In genomic region chr9:130956636-130957450, GRCh38 we compare ENCODE assay signal across 23 cellular contexts. TPM values are rescaled to one million over a fixed set of nuclear protein-coding genes. Genes with fewer than 3 reads are reported as not detected.
"Had no signal": no experiment of that assay in that cellular context is flagged by ENCODE, and none has a peak within 500 bp of the region (broad histone marks: within the 10 kb centered on the region; RNA-seq: fewer than 3 reads in every experiment).

No MANE protein-coding gene starts in this region.

- H3K9me3 ChIP-seq: left lung, spleen, testis, uterus had no signal

- DNase-seq: activated B cell treated with CpG ODN at 0.5 μM for 24 hours; activated CD4-positive, alpha-beta memory T cell treated with anti-CD3 and anti-CD28 coated beads, Interleukin-2, amount 10 ng/mL, durations not matched to agents 7 days and 5 days; activated CD4-positive, alpha-beta T cell treated with anti-CD3 and anti-CD28 coated beads for 36 hours; activated effector memory CD4-positive, alpha-beta T cell treated with Interleukin-2 at 50 U/mL for 16 hours; activated naive CD4-positive, alpha-beta T cell treated with anti-CD3 and anti-CD28 coated beads, Interleukin-2, amount 10 ng/mL, durations not matched to agents 7 days and 5 days; activated T-cell treated with anti-CD3 and anti-CD28 coated beads, Interleukin-2, amount 50 U/mL, for 72 hours; amygdala; cortex of kidney; endodermal cell; foreskin keratinocyte; kidney glomerular epithelial cell; naive B cell; spleen; stimulated activated CD4-positive, alpha-beta T cell treated with anti-CD3 and anti-CD28 coated beads, Interleukin-4, amount 100 ng/mL, for 1 hour; stimulated activated naive CD4-positive, alpha-beta T cell; T1000; testis; trophoblast cell; uterus had no signal

- H3K4me1 ChIP-seq: left lung, spleen, testis, uterus had no signal

- H3K27ac Mint-ChIP-seq: activated B cell treated with CpG ODN at 0.5 μM for 24 hours; activated CD4-positive, alpha-beta memory T cell treated with anti-CD3 and anti-CD28 coated beads, Interleukin-2, amount 10 ng/mL, durations not matched to agents 7 days and 5 days; activated CD4-positive, alpha-beta T cell treated with anti-CD3 and anti-CD28 coated beads for 36 hours; activated naive CD4-positive, alpha-beta T cell treated with anti-CD3 and anti-CD28 coated beads, Interleukin-2, amount 10 ng/mL, durations not matched to agents 7 days and 5 days; activated T-cell treated with anti-CD3 and anti-CD28 coated beads, Interleukin-2, amount 50 U/mL, for 72 hours; endodermal cell had no signal

- ATAC-seq: activated CD4-positive, alpha-beta T cell treated with anti-CD3 and anti-CD28 coated beads for 36 hours; activated T-cell treated with anti-CD3 and anti-CD28 coated beads, Interleukin-2, amount 50 U/mL, for 72 hours; foreskin keratinocyte; left lung had no signal

- H3K4me3 ChIP-seq: left lung, lung, spleen, testis, uterus had no signal

- H3K27ac ChIP-seq: foreskin keratinocyte, left lung, spleen, testis, uterus had no signal

- H3K27me3 ChIP-seq: testis had no signal

- H3K27me3 Mint-ChIP-seq: activated CD4-positive, alpha-beta memory T cell treated with anti-CD3 and anti-CD28 coated beads, Interleukin-2, amount 10 ng/mL, durations not matched to agents 7 days and 5 days had no signal

- H3K4me3 Mint-ChIP-seq: activated B cell treated with CpG ODN at 0.5 μM for 24 hours; activated CD4-positive, alpha-beta memory T cell treated with anti-CD3 and anti-CD28 coated beads, Interleukin-2, amount 10 ng/mL, durations not matched to agents 7 days and 5 days; activated CD4-positive, alpha-beta T cell treated with anti-CD3 and anti-CD28 coated beads for 36 hours; activated naive CD4-positive, alpha-beta T cell treated with anti-CD3 and anti-CD28 coated beads, Interleukin-2, amount 10 ng/mL, durations not matched to agents 7 days and 5 days; activated T-cell treated with anti-CD3 and anti-CD28 coated beads, Interleukin-2, amount 50 U/mL, for 72 hours; endodermal cell; naive B cell had no signal

- H3K36me3 ChIP-seq: left lung, spleen, uterus had no signal

- H3K4me1 Mint-ChIP-seq: activated B cell treated with CpG ODN at 0.5 μM for 24 hours; activated CD4-positive, alpha-beta T cell treated with anti-CD3 and anti-CD28 coated beads for 36 hours; activated naive CD4-positive, alpha-beta T cell treated with anti-CD3 and anti-CD28 coated beads, Interleukin-2, amount 10 ng/mL, durations not matched to agents 7 days and 5 days; endodermal cell had no signal

RNA-seq across cellular contexts. Expression of gene FIBCD1, which starts 17.8 kb away (rescaled TPM):
- total RNA-seq: activated B cell treated with CpG ODN at 0.5 μM for 24 hours; activated CD4-positive, alpha-beta memory T cell treated with anti-CD3 and anti-CD28 coated beads, Interleukin-2, amount 10 ng/mL, durations not matched to agents 7 days and 5 days; activated CD4-positive, alpha-beta T cell treated with anti-CD3 and anti-CD28 coated beads for 36 hours; activated T-cell treated with anti-CD3 and anti-CD28 coated beads, Interleukin-2, amount 50 U/mL, for 72 hours; glomerular endothelial cell; mesenteric fat pad had no signal

RNA-seq across cellular contexts. Expression of gene LAMC3, which starts 52.1 kb away (rescaled TPM):
- total RNA-seq: activated B cell treated with CpG ODN at 0.5 μM for 24 hours; activated CD4-positive, alpha-beta memory T cell treated with anti-CD3 and anti-CD28 coated beads, Interleukin-2, amount 10 ng/mL, durations not matched to agents 7 days and 5 days; foreskin keratinocyte had no signal
- polyA plus RNA-seq: foreskin keratinocyte had no signal
